1 cellular context compared by ENCODE assay signal in the genomic region with DNA sequence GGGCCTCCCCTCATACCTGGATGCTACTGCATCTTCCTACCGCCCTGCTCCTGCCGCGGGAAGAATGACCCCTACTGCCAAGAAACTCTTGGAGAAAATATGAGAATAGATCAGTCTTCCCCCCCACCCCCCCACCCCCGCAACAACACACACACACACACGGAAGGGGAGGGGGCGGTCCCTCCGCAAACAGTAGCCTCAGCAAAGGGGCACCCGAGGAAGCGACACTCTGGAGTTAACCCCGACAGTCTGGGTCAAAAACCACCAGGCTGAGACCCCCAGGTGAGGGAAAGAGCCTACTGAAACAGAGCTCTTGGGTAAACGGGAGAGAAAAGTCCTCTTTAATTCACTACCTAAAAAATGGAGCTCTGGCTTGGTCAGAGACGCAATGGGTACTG.
TF ChIP-seq lines count a peak whose summit lies in the region.

No MANE protein-coding gene starts in this region.

TF ChIP-seq in HCT116, 20 proteins besides CTCF, POLR2A, EP300 and RAD21 (continued from another document):
- no peak for TF ChIP-seq YY1 (IDR thresholded peaks at IDR 0.05; ENCODE audit: extremely low read depth, insufficient replicate concordance, low read depth, low read length)
- TF ChIP-seq ZFX (IDR thresholded peaks at IDR 0.05): no peak
- no peak for TF ChIP-seq SRF (IDR thresholded peaks at IDR 0.05; ENCODE audit: low read depth)
- TF ChIP-seq SIN3A (IDR thresholded peaks at IDR 0.05; ENCODE audit: low read depth): no peak
